Comparison of ENCODE assay signal across 8 cellular contexts in the genomic region with DNA sequence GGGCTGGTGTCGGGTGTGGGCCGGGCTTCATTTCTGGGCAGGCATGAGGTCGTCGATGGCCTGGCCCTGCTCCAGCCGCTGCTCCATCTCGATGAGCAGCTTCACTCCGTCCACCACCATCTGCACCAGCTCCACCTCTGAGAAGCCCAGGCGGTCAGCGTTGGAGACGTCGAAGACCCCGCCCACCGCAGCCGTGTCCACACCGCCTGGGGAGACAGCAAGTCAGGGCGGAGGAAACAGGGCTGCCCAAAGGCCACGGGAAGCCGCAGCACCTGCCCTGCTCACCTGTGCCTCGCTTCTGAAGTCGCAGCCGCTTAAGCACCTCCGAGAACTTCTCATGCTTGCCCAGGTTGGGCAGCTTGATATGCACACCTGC. TPM values are rescaled to one million over a fixed set of nuclear protein-coding genes. Genes with fewer than 3 reads are reported as not detected.
A peak's percentile ranks its signal among the peaks of the same experiment; 100 is the strongest.
DNase-seq lines count a peak whose midpoint lies in the region; TF ChIP-seq lines count a peak whose summit lies in the region.

No MANE protein-coding gene starts in this region.

- peaks cover 27% of the 10 kb centered on the region for H3K4me1 ChIP-seq in rectal smooth muscle tissue (ENCODE audit: control insufficient read depth, insufficient read depth, low read length)

- DNase-seq in DMS79 (lab: John Stamatoyannopoulos, UW) (peak; percentile 66), SK-N-MC (ENCODE audit: low read depth, low spot score) (no peak), glutamatergic neuron (peak; percentile 54), NCI-H2107 (lab: John Stamatoyannopoulos, UW) (no peak), GM19240 (ENCODE audit: insufficient read length, low spot score) (no peak), NCI-H146 treated with DMSO at 0.1 percent for 48 hours (lab: John Stamatoyannopoulos, UW; ENCODE audit: unreplicated experiment) (no peak), NCI-H2081 (lab: John Stamatoyannopoulos, UW) (no peak)

- peak overlapping the region; percentile 77 for H3K4me3 Mint-ChIP-seq in glutamatergic neuron (ENCODE audit: unreplicated experiment)

- H3K27me3 ChIP-seq in rectal smooth muscle tissue (ENCODE audit: control insufficient read depth, insufficient read depth, low read length), result no peaks in the 10 kb centered on the region

- H3K27me3 Mint-ChIP-seq in glutamatergic neuron (ENCODE audit: unreplicated experiment), result peaks cover 22% of the 10 kb centered on the region

- no peak overlapping the region for H3K9ac ChIP-seq in SK-N-MC (ENCODE audit: insufficient read length)
- no peak overlapping the region for H3K9ac ChIP-seq in rectal smooth muscle tissue (ENCODE audit: low read length)

- no peaks in the 10 kb centered on the region for H3K36me3 Mint-ChIP-seq in glutamatergic neuron (ENCODE audit: unreplicated experiment)

- peaks cover 20% of the 10 kb centered on the region for H3K36me3 ChIP-seq in SK-N-MC (ENCODE audit: insufficient read depth, low read length)
- H3K36me3 ChIP-seq in rectal smooth muscle tissue (ENCODE audit: control insufficient read depth, insufficient read depth, low read length), result peaks cover 4% of the 10 kb centered on the region

- H3K9me3 ChIP-seq in SK-N-MC (ENCODE audit: low read depth, low read length), result no peaks in the 10 kb centered on the region

- peaks cover 8% of the 10 kb centered on the region for H3K4me1 Mint-ChIP-seq in glutamatergic neuron (ENCODE audit: low read depth, unreplicated experiment)

- peak overlapping the region; percentile 86 for H3K27ac Mint-ChIP-seq in glutamatergic neuron (ENCODE audit: unreplicated experiment)

- H3K9me3 Mint-ChIP-seq in glutamatergic neuron (ENCODE audit: unreplicated experiment), result peaks cover 23% of the 10 kb centered on the region

- H3K4me3 ChIP-seq in SK-N-MC (no peak overlapping the region), rectal smooth muscle tissue (ENCODE audit: low read length) (peak overlapping the region; percentile 83)

- no peak for TF ChIP-seq CTCF in glutamatergic neuron (IDR thresholded peaks at IDR 0.05; ENCODE audit: partially characterized antibody, unreplicated experiment)

- peak overlapping the region; percentile 48; the same call in 1 of the 2 replicates for H3K27ac ChIP-seq in SK-N-MC
- H3K27ac ChIP-seq in rectal smooth muscle tissue (ENCODE audit: low read depth, low read length), result peak overlapping the region; percentile 90

RNA-seq across cellular contexts. Expression of a gene that starts 2.8 kb away (rescaled TPM):
- 2,561 TPM for total RNA-seq in glutamatergic neuron (ENCODE audit: unreplicated experiment)

RNA-seq across cellular contexts. Expression of a gene that starts 9.2 kb away (rescaled TPM):
- 7.8 TPM for total RNA-seq in glutamatergic neuron (ENCODE audit: unreplicated experiment)

RNA-seq across cellular contexts. Expression of a gene that starts 42.6 kb away (rescaled TPM):
- 34.4 TPM for total RNA-seq in glutamatergic neuron (ENCODE audit: unreplicated experiment)

RNA-seq across cellular contexts. Expression of a gene that starts 42.9 kb away (rescaled TPM):
- total RNA-seq in glutamatergic neuron (ENCODE audit: unreplicated experiment), result 54.9 TPM

Comparison
In these comparisons a context has a peak if more than half of its experiments do, and no peak if none do; other contexts are left out.
1. DNase-seq: peak in DMS79 (single experiment) and glutamatergic neuron (single experiment); none in SK-N-MC (single experiment), NCI-H2107 (single experiment), GM19240 (single experiment), NCI-H146 treated with DMSO at 0.1 percent for 48 hours (single experiment) and NCI-H2081 (0 of 2).